9 cellular contexts compared by ENCODE assay signal in the genomic region with DNA sequence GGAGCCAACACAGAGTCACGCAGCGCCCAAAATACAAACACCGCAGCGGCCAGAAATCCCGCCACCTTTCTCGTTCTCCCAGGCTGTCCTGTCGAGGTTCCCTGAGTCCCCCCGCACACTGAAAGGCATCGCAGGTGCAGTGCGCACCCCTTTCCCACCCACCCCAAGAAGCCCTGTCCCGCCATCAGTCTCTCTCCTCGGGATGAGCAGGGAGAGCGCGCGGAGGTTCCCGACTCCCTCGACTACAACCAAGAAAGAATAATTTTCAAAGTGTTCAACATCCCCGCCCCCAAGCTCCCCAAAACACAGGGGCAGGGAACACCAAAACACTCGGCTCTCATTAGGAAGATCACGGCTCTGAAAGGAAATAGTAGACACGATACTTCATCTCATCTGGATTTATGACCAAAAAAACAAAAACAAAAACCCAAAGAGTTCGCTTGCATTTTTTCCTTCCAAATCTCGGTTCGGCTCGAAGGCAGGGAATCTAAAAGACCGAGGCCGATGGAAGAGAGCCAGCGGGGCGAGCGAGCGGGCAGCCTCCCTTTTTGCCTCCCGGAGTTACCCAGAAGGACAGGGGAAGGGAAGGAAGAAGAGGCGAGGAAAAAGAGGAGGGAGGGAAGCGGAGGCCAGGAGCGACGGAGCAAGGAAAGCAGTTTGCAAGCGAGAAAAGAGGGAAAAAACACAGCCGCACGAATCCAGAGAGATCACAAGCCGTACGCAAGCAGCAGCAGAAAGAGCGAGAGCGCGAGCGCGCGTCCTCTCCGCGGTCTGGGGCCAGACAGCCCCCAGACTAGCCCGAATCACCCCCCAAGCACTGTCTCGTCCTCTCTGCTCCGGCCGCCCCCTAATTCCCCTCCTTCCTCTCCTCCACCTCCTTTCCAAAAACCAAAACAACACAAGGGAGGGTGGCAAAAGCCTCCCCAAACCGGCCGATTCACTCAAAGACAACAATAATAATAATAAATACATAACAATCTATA. TPM values are rescaled to one million over a fixed set of nuclear protein-coding genes. Genes with fewer than 3 reads are reported as not detected.
DNase-seq lines count a peak whose midpoint lies in the region; ATAC-seq and TF ChIP-seq lines count a peak whose summit lies in the region.
"Had no signal": no experiment of that assay in that cellular context is flagged by ENCODE, and none has a peak within 500 bp of the region (broad histone marks: within the 10 kb centered on the region; RNA-seq: fewer than 3 reads in every experiment).

No MANE protein-coding gene starts in this region.

- no peak for TF ChIP-seq CTCF in lower leg skin (IDR thresholded peaks at IDR 0.05)

- TF ChIP-seq POLR2A in lower leg skin (IDR thresholded peaks at IDR 0.05) = no peak

- DNase-seq in DMS 273 treated with DMSO at 0.1 percent for 48 hours (lab: John Stamatoyannopoulos, UW) = peak; percentile 35
- peak; percentile 35 for DNase-seq in NCI-H1105 (lab: John Stamatoyannopoulos, UW)
- peak; percentile 50 for DNase-seq in activated CD4-positive, alpha-beta T cell treated with anti-CD3 and anti-CD28 coated beads, Interleukin-2, amount 50 U/mL, for 1 hour
- DNase-seq in ecto neural progenitor cell (ENCODE audit: low spot score) = peak; percentile 63
- DNase-seq in lower leg skin (ENCODE audit: low spot score in 2 of 2) = peak in 1 of 2 donors; percentile 91
- DNase-seq in stimulated activated CD8-positive, alpha-beta memory T cell treated with anti-CD3 and anti-CD28 coated beads, Interleukin-12 subunit alpha, Interleukin-12 subunit beta, amount 100 ng/mL, for 4 hours (ENCODE audit: low read depth) = peak; percentile 34

- ATAC-seq in HG03097 (IDR thresholded peaks at IDR 0.05; ENCODE audit: low FRiP score, unreplicated experiment) (no peak), GM18907 (IDR thresholded peaks at IDR 0.05; ENCODE audit: unreplicated experiment) (no peak)

- intact Hi-C loops in lower leg skin (cut with DNase I; ENCODE audit: low total_unique reads) = loop anchor here (5.0 kb wide), 1 partner anchor 408 kb away; a partner anchor contains a TSS

- WGBS in lower leg skin, 2 donors = 0% methylated on average over 55 of the region's 55 CpGs

- H3K4me3 ChIP-seq in lower leg skin (ENCODE audit: low read depth, poor library complexity, severe bottlenecking) = peak overlapping the region; percentile 94

RNA-seq across cellular contexts. Expression of a gene that starts 0.8 kb away (rescaled TPM):
- total RNA-seq in lower leg skin = 100 to 1,000 TPM; 193 to 441 (median 282) TPM

RNA-seq across cellular contexts. Expression of a gene that starts 42.1 kb away (rescaled TPM):
- not detected for total RNA-seq in lower leg skin
- total RNA-seq: T-helper 2 cell treated with Interferon-gamma antibody and Interleukin-4, amounts not matched to agents 100 ng/mL and 5 ng/mL, for 36 hours had no signal
